8 cellular contexts compared by ENCODE assay signal in the genomic region with DNA sequence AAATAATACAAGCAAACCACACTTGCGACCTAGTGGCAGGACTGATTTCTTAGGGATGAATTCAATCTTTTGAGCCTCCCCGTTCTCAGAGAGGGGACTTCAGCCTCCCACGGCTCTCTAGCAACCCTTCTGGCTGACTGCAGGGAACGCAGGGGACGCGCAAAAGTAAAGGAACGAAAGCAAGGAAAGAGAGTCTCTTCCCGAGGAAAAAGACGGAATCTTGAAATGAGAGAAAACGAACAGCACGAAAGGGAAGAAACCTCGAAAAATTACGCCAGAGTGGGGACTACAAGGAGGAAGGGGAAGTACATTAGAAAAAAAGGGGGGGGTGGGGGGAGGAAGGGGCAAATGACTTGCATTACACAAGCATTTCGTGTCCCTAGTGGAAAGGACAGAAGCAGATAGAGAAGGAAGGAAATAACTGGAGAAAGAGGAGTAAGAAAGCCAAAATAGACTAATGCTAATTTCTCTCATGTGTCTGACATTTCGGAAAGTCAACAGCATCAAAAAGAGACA. TPM values are rescaled to one million over a fixed set of nuclear protein-coding genes. Genes with fewer than 3 reads are reported as not detected.
A peak's percentile ranks its signal among the peaks of the same experiment; 100 is the strongest.
DNase-seq lines count a peak whose midpoint lies in the region; ATAC-seq and TF ChIP-seq lines count a peak whose summit lies in the region.

No MANE protein-coding gene starts in this region.

- peaks cover 3% of the 10 kb centered on the region for H3K27me3 Mint-ChIP-seq in brain

- H3K36me3 Mint-ChIP-seq in brain, result peaks cover 6% of the 10 kb centered on the region

- H3K4me3 Mint-ChIP-seq in brain, result peak overlapping the region; percentile 89 to 95 (median 94)

- ATAC-seq in GM21825 (IDR thresholded peaks at IDR 0.05; ENCODE audit: unreplicated experiment), result no peak
- ATAC-seq in GM19395 (IDR thresholded peaks at IDR 0.05; ENCODE audit: unreplicated experiment), result no peak

- peak overlapping the region; percentile 75 to 97 (median 91) for H3K27ac Mint-ChIP-seq in brain

- peaks cover 30% of the 10 kb centered on the region for H3K4me1 Mint-ChIP-seq in brain

- DNase-seq in GM12865 (ENCODE audit: low read depth) (peak; percentile 73), NCI-H1694 treated with DMSO at 0.1 percent for 48 hours (lab: John Stamatoyannopoulos, UW) (peak; percentile 53), T-helper 2 cell (peak in 4 of 5 experiments; percentile 18 to 73 (median 37)), retinal pigment epithelial cell (ENCODE audit: low read depth) (peak; percentile 54)

- H3K9me3 Mint-ChIP-seq in brain, result no peaks in the 10 kb centered on the region

- peak overlapping the region; percentile 95 for H3K4me3 ChIP-seq in GM12865 (ENCODE audit: low read depth, low read length)
- H3K4me3 ChIP-seq in iPS-11a (ENCODE audit: low read depth, low read length), result peak overlapping the region; percentile 89
- peak overlapping the region; percentile 91 for H3K4me3 ChIP-seq in retinal pigment epithelial cell (ENCODE audit: low read length)

- TF ChIP-seq CTCF in GM12865 (IDR thresholded peaks at IDR 0.05; ENCODE audit: insufficient read depth, low read depth, low read length, missing control alignments) (peak; percentile 83), brain (conservative IDR thresholded peaks at IDR 0.05) (peak; percentile 77 to 84), retinal pigment epithelial cell (conservative IDR thresholded peaks at IDR 0.05; ENCODE audit: low read depth, low read length) (peak; percentile 96)

RNA-seq across cellular contexts. Expression of a gene that starts 1.2 kb away (rescaled TPM):
- polyA plus RNA-seq in brain (ENCODE audit: insufficient read depth, low read depth, low replicate concordance), result 132 TPM

RNA-seq across cellular contexts. Expression of a gene that starts 52.2 kb away (rescaled TPM):
- polyA plus RNA-seq in brain (ENCODE audit: insufficient read depth, low read depth, low replicate concordance), result 156 TPM
